In the genomic region with DNA sequence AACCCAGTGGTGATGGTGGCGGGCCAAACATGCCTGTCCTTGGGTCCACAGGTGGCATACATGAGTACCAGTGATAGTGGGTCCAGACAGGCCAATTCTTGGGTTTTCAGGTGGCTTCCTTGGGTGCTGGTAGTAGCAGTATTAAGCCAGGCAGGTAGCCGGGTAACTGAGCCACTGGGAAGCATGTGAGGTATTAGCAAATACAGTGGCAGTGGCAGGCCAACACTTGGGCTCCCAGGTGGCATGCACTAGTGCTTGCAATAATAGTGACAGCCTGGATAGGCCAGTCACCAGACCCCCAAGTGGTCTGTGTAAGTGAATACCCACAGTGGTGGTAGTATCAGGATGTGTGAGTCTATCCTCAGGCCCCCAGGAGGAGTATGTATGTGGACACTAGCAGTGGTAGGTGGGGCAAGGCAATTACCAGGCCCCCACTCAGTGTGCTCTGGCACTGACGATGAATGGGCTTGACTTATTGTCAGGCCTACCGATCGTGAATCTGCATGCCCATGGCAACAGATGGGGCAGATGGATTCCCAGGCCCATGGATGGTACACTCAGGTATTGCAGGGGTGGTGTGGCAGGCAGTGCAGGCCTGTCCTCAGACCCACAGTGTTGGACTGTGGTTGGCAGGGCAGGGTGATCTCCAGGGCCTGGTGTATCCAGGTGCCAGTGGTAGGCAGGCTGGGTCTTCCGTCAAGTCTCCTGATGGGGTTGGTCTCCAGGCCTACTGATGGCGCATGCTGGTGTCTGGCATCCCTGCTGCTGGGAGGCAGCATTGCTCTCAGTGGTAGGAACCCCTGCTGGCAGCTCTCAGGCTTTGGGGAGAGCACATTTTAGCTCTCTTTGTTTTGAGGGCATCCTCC, we compare ENCODE assay signal across 19 cellular contexts.
"Had no signal": no experiment of that assay in that cellular context is flagged by ENCODE, and none has a peak within 500 bp of the region (broad histone marks: within the 10 kb centered on the region; RNA-seq: fewer than 3 reads in every experiment).

No MANE protein-coding gene starts in this region.

- H3K36me3 Mint-ChIP-seq: memory B cell, type B pancreatic cell had no signal

- H3K27ac Mint-ChIP-seq: immature natural killer cell; memory B cell; natural killer cell treated with Interleukin-12 subunit alpha and Interleukin-12 subunit beta and Interleukin-15 and Interleukin-18, amount 100 ng/mL, for 72 hours; type B pancreatic cell had no signal

- DNase-seq: colonic mucosa; dermis blood vessel endothelial cell; erythroblast; foreskin keratinocyte; immature natural killer cell; left cardiac atrium; left ventricle myocardium inferior; lower lobe of right lung; midbrain; small intestine; stimulated activated CD4-positive, alpha-beta T cell treated with anti-CD3 and anti-CD28 coated beads, Interleukin-2, amount 100 ng/mL, for 48 hours; stomach; substantia nigra had no signal

- H3K36me3 ChIP-seq: colonic mucosa, left ventricle myocardium inferior, lower lobe of right lung, right atrium auricular region, stomach, thoracic aorta, vagina had no signal

- H3K27me3 ChIP-seq: colonic mucosa, foreskin keratinocyte, right atrium auricular region, stomach, vagina had no signal

- H3K27ac ChIP-seq: colonic mucosa, foreskin keratinocyte, left ventricle myocardium inferior, lower lobe of right lung, right atrium auricular region, stomach, thoracic aorta, vagina had no signal

- H3K4me3 ChIP-seq: colonic mucosa, left ventricle myocardium inferior, lower lobe of right lung, right atrium auricular region, stomach, thoracic aorta, vagina had no signal

- H3K27me3 Mint-ChIP-seq: memory B cell, type B pancreatic cell had no signal

- H3K9me3 ChIP-seq: colonic mucosa, lower lobe of right lung, thoracic aorta, vagina had no signal

- H3K9me3 Mint-ChIP-seq: type B pancreatic cell had no signal

- H3K4me3 Mint-ChIP-seq: immature natural killer cell; memory B cell; natural killer cell treated with Interleukin-12 subunit alpha and Interleukin-12 subunit beta and Interleukin-15 and Interleukin-18, amount 100 ng/mL, for 72 hours; type B pancreatic cell had no signal

- H3K4me1 ChIP-seq: colonic mucosa, left ventricle myocardium inferior, lower lobe of right lung, right atrium auricular region, stomach, vagina had no signal

- H3K4me1 Mint-ChIP-seq: immature natural killer cell, memory B cell had no signal

- ATAC-seq: foreskin keratinocyte, left cardiac atrium, lower lobe of right lung had no signal
